Comparison of ENCODE assay signal across 8 cellular contexts in genomic region chr2:188291142-188291616, GRCh38. TPM values are rescaled to one million over a fixed set of nuclear protein-coding genes. Genes with fewer than 3 reads are reported as not detected.
DNase-seq lines count a peak whose midpoint lies in the region; ATAC-seq, FAIRE-seq and TF ChIP-seq lines count a peak whose summit lies in the region.

No MANE protein-coding gene starts in this region.

- ATAC-seq in GM21723 (IDR thresholded peaks at IDR 0.05; ENCODE audit: unreplicated experiment) (no peak), GM18861 (IDR thresholded peaks at IDR 0.05; ENCODE audit: unreplicated experiment) (no peak)

- peak overlapping the region; percentile 55 for H3K14ac ChIP-seq in trophoblast cell (ENCODE audit: low read length)

- peak overlapping the region; percentile 85 for H3K9ac ChIP-seq in trophoblast cell (ENCODE audit: low read length)

- TF ChIP-seq CTCF in fibroblast of pulmonary artery (IDR thresholded peaks at IDR 0.05; ENCODE audit: low read length, missing control alignments) (no peak), D721Med (IDR thresholded peaks at IDR 0.05; ENCODE audit: insufficient read depth, missing control alignments) (no peak), GM20000 (IDR thresholded peaks at IDR 0.05; ENCODE audit: extremely low read depth, missing control alignments) (no peak)

- peak overlapping the region; percentile 69 for H3K4me2 ChIP-seq in trophoblast cell (ENCODE audit: low read length)

- H3K4me3 ChIP-seq in fibroblast of pulmonary artery (replicated peaks; ENCODE audit: low read depth, low read length) = peak overlapping the region; percentile 79
- H3K4me3 ChIP-seq in trophoblast cell (ENCODE audit: low read depth, low read length) = peak overlapping the region; percentile 95

- peaks cover 18% of the 10 kb centered on the region for H3K79me1 ChIP-seq in trophoblast cell (ENCODE audit: low read length)

- no peak overlapping the region for H2AK5ac ChIP-seq in trophoblast cell (ENCODE audit: low read length)

- H3K27me3 ChIP-seq in trophoblast cell (ENCODE audit: insufficient read depth, low read length) = no peaks in the 10 kb centered on the region

- H3K23ac ChIP-seq in trophoblast cell (ENCODE audit: low read length) = no peak overlapping the region

- H2BK120ac ChIP-seq in trophoblast cell (ENCODE audit: insufficient read depth, low read length, poor library complexity) = no peak overlapping the region

- no peak for FAIRE-seq in D721Med (lab: Jason Lieb, UNC)

- peaks cover 12% of the 10 kb centered on the region for H3K79me2 ChIP-seq in trophoblast cell (ENCODE audit: control insufficient read depth, insufficient read depth, low read length, poor library complexity)

- no peak overlapping the region for H2BK12ac ChIP-seq in trophoblast cell (ENCODE audit: low read length)

- DNase-seq in ELF-1 (ENCODE audit: low read depth, low spot score) = peak; percentile 67
- peak; percentile 71 for DNase-seq in SHP77 treated with DMSO at 0.1 percent for 48 hours (lab: John Stamatoyannopoulos, UW)
- DNase-seq in fibroblast of pulmonary artery (ENCODE audit: low read depth) = peak; percentile 36
- peak; percentile 15 to 43 for DNase-seq in trophoblast cell
- DNase-seq in D721Med (ENCODE audit: insufficient read length, low spot score) = no peak
- DNase-seq in GM20000 (ENCODE audit: low spot score) = no peak

- H3K4ac ChIP-seq in trophoblast cell (ENCODE audit: low read depth, low read length) = peak overlapping the region; percentile 35

- peak overlapping the region; percentile 75 for H3K18ac ChIP-seq in trophoblast cell (ENCODE audit: low read length)

- H3K36me3 ChIP-seq in trophoblast cell (ENCODE audit: control insufficient read depth in 1 of 2, insufficient read depth in 2 of 2, low read length in 2 of 2) = no peaks in the 10 kb centered on the region

- H4K8ac ChIP-seq in trophoblast cell (ENCODE audit: low read depth, low read length) = peak overlapping the region; percentile 93

- no peaks in the 10 kb centered on the region for H3K4me1 ChIP-seq in trophoblast cell (ENCODE audit: control insufficient read depth in 1 of 2, insufficient read depth in 2 of 2, low read length in 2 of 2)

- H4K12ac ChIP-seq in trophoblast cell (ENCODE audit: low read depth, low read length) = no peak overlapping the region

- H2BK5ac ChIP-seq in trophoblast cell (ENCODE audit: low read depth, low read length, poor library complexity) = peak overlapping the region; percentile 95

- H3K27ac ChIP-seq in trophoblast cell (ENCODE audit: low read depth, low read length) = peak overlapping the region; percentile 92

- peak overlapping the region; percentile 96 for H2AFZ ChIP-seq in trophoblast cell (ENCODE audit: insufficient read depth, low read length, poor library complexity)

- peak overlapping the region; percentile 89 for H4K91ac ChIP-seq in trophoblast cell (ENCODE audit: low read depth, low read length)

- WGBS in trophoblast cell (ENCODE audit: extremely low coverage, insufficient coverage, insufficient read length) = no CpG with 5 or more reads among the region's 12 CpGs

- H3K9me3 ChIP-seq in trophoblast cell (ENCODE audit: insufficient read depth, low read depth, low read length) = no peaks in the 10 kb centered on the region

RNA-seq across cellular contexts. Expression of gene GULP1, which starts 0.5 kb away (rescaled TPM):
- 38.6 and 39.1 TPM in 2 replicates for polyA plus RNA-seq in trophoblast cell (2013)

Comparison
In these comparisons a context has a peak if more than half of its experiments do, and no peak if none do; other contexts are left out.
1. DNase-seq: peak in ELF-1 (single experiment), SHP77 treated with DMSO at 0.1 percent for 48 hours (single experiment), fibroblast of pulmonary artery (single experiment) and trophoblast cell (2 of 2); none in D721Med (single experiment) and GM20000 (single experiment).